Comparison of ENCODE assay signal across 17 cellular contexts in the genomic region with DNA sequence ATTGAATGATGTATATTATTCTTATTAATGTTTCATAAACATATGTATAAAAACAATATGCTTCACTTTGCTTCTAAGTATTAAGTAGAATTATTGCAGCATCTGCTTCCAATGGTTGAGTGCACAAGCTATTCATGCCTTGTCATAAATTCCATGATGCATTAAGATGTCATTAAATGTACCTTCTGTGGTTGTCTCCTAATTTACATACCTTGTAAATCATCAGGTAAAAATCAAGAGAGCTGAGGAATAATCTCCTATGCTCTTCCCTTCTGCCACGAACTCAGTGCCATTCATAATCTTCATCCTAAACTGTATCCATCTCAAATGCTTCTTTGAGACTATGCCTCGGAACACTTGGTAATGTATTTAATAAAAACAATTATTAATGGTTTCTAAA.
"Had no signal": no experiment of that assay in that cellular context is flagged by ENCODE, and none has a peak within 500 bp of the region (broad histone marks: within the 10 kb centered on the region; RNA-seq: fewer than 3 reads in every experiment).

No MANE protein-coding gene starts in this region.

- DNase-seq: effector memory CD8-positive, alpha-beta T cell; esophagus squamous epithelium; foreskin fibroblast; head of caudate nucleus; kidney; left colon; mesendoderm; naive thymus-derived CD4-positive, alpha-beta T cell; nephron progenitor cell; sigmoid colon; stimulated activated CD4-positive, alpha-beta T cell treated with anti-CD3 and anti-CD28 coated beads, Interleukin-2, amount 100 ng/mL, for 24 hours; stimulated activated CD4-positive, alpha-beta T cell treated with anti-CD3 and anti-CD28 coated beads, Interleukin-4, amount 100 ng/mL, for 4 hours; stimulated activated naive B cell treated with anti-CD40 and anti-IgM and Interleukin-4, amounts not matched to agents 10 μg/mL and 1 μg/mL and 100 μg/mL, for 72 hours; stimulated activated naive CD8-positive, alpha-beta T cell treated with anti-CD3 and anti-CD28 coated beads, Interleukin-15, amount 100 ng/mL, for 72 hours; testis; upper lobe of right lung had no signal

- FAIRE-seq: colon, kidney had no signal
